In genomic region chr22:28129319-28129962, GRCh38 we compare ENCODE assay signal across 15 cellular contexts.
"Had no signal": no experiment of that assay in that cellular context is flagged by ENCODE, and none has a peak within 500 bp of the region (broad histone marks: within the 10 kb centered on the region; RNA-seq: fewer than 3 reads in every experiment).

No MANE protein-coding gene starts in this region.

- H3K36me3 ChIP-seq: suprapubic skin had no signal

- H3K4me1 ChIP-seq: suprapubic skin had no signal

- ATAC-seq: activated CD4-positive, CD25-positive, alpha-beta regulatory T cell treated with anti-CD3 and anti-CD28 coated beads, Interleukin-2, amount 50 U/mL, for 24 hours; esophagus mucosa; left cardiac atrium; stimulated activated naive CD8-positive, alpha-beta T cell treated with anti-CD3 and anti-CD28 coated beads, Interleukin-15, Interleukin-2, amounts not matched to agents 100 U/mL and 50 U/mL, for 24 hours had no signal

- H3K27ac ChIP-seq: dorsolateral prefrontal cortex, suprapubic skin had no signal

- H3K4me3 ChIP-seq: dorsolateral prefrontal cortex, suprapubic skin had no signal

- H3K27me3 ChIP-seq: dorsolateral prefrontal cortex, suprapubic skin had no signal

- H3K9me3 ChIP-seq: suprapubic skin had no signal

- DNase-seq: activated CD4-positive, alpha-beta T cell treated with anti-CD3 and anti-CD28 coated beads, Interleukin-2, amount 50 U/mL, for 4 hours; activated effector memory CD4-positive, alpha-beta T cell treated with Interleukin-2 at 50 U/mL for 16 hours; activated naive CD8-positive, alpha-beta T cell treated with anti-CD3 and anti-CD28 coated beads, Interleukin-2, amount 10 ng/mL, durations not matched to agents 7 days and 5 days; activated T-cell treated with anti-CD3 and anti-CD28 coated beads, Interleukin-2, amount 50 U/mL, for 24 hours; anterior cingulate cortex; dorsolateral prefrontal cortex; left cardiac atrium; nephron progenitor cell; stimulated activated CD4-positive, alpha-beta T cell treated with anti-CD3 and anti-CD28 coated beads, Interleukin-4, amount 100 ng/mL, for 1 hour; stimulated activated CD8-positive, alpha-beta memory T cell treated with anti-CD3 and anti-CD28 coated beads, Interleukin-4, amount 100 ng/mL, for 48 hours; stimulated activated naive CD8-positive, alpha-beta T cell treated with anti-CD3 and anti-CD28 coated beads, Interleukin-15, Interleukin-2, amounts not matched to agents 100 U/mL and 50 U/mL, for 24 hours; SW 1271 had no signal
